In genomic region chr19:18557474-18558201, GRCh38 we compare ENCODE assay signal across 8 cellular contexts. TPM values are rescaled to one million over a fixed set of nuclear protein-coding genes. Genes with fewer than 3 reads are reported as not detected.
A peak's percentile ranks its signal among the peaks of the same experiment; 100 is the strongest.
DNase-seq lines count a peak whose midpoint lies in the region; ATAC-seq, FAIRE-seq and TF ChIP-seq lines count a peak whose summit lies in the region.

Gene KXD1, plus strand, starts transcription at chr19:18557870. Its CDS starts 4,187 bp downstream, at chr19:18562057.

- H3K4me1 ChIP-seq in OCI-LY3 (ENCODE audit: low read length) (peaks cover 17% of the 10 kb centered on the region), endothelial cell of umbilical vein (ENCODE audit: control insufficient read depth, extremely low read depth, insufficient read depth, low read length) (peaks cover 28% of the 10 kb centered on the region)

- TF ChIP-seq CTCF in Calu3 (IDR thresholded peaks at IDR 0.05; ENCODE audit: unreplicated experiment) (no peak), OCI-LY3 (IDR thresholded peaks at IDR 0.05; ENCODE audit: low read depth, low read length) (no peak), endothelial cell of umbilical vein (IDR thresholded peaks at IDR 0.05; ENCODE audit: extremely low read depth in 1 of 2, insufficient read depth in 1 of 2, low read depth in 1 of 2, low read length in 2 of 2) (no peak)

- peak; percentile 81 for ATAC-seq in GM21447 (IDR thresholded peaks at IDR 0.05; ENCODE audit: unreplicated experiment)

- H3K27me3 Mint-ChIP-seq in Calu3 (ENCODE audit: unreplicated experiment): no peaks in the 10 kb centered on the region

- no peaks in the 10 kb centered on the region for H3K9me1 ChIP-seq in endothelial cell of umbilical vein (replicated peaks; ENCODE audit: control insufficient read depth, extremely low read depth, insufficient read depth, low read length)

- CTCF ChIA-PET in Calu3 (lab: Charles Lee) (no interaction called here), endothelial cell of umbilical vein (lab: Charles Lee) (interaction anchor here (0.9 to 2.0 kb wide), 9 partner anchors 14 to 115 kb away, joined by 3 to 12 read pairs (median 7); partner anchors contain the start of genes ELL, FKBP8 and UBA52)

- H3K9me3 ChIP-seq in OCI-LY3 (ENCODE audit: insufficient read depth, low read length): no peaks in the 10 kb centered on the region
- H3K9me3 ChIP-seq in endothelial cell of umbilical vein (replicated peaks; ENCODE audit: control insufficient read depth, insufficient read depth, low read length): no peaks in the 10 kb centered on the region

- intact Hi-C loops in Calu3 (cut with micrococcal nuclease; ENCODE audit: unreplicated experiment): no loop called here
- intact Hi-C loops in endothelial cell of umbilical vein (cut with micrococcal nuclease): loop anchor here (1.0 kb wide), 2 partner anchors 14 to 35 kb away; partner anchors contain the start of genes ELL and UBA52

- no TSS peak for BruUV-seq in Calu3 (replicated peaks; lab: Mats Ljungman, UMichigan)
- no TSS peak for BruUV-seq in endothelial cell of umbilical vein (replicated peaks; lab: Mats Ljungman, UMichigan)

- no peak within 1 kb of the TSS for H2AFZ ChIP-seq in OCI-LY3 (ENCODE audit: low read depth, low read length)
- H2AFZ ChIP-seq in endothelial cell of umbilical vein (ENCODE audit: low read depth, low read length): peak within 1 kb of the TSS; percentile 30

- DNase-seq in Calu3 (peak; percentile 88), HuH-7 (ENCODE audit: low spot score) (peak; percentile 95), endothelial cell of umbilical vein (ENCODE audit: low read depth, low spot score) (peak; percentile 98), midbrain (lab: John Stamatoyannopoulos, UW) (peak; percentile 96)
- peak; percentile 97 for DNase-seq in activated CD8-positive, alpha-beta memory T cell treated with anti-CD3 and anti-CD28 coated beads, Interleukin-2, amount 50 U/mL, for 48 hours
- peak; percentile 95 to 96 for DNase-seq in stimulated activated CD8-positive, alpha-beta memory T cell treated with anti-CD3 and anti-CD28 coated beads, Interleukin-2, amount 100 ng/mL, for 1 hour (ENCODE audit: low read depth in 2 of 2)

- H3K9ac ChIP-seq in OCI-LY3 (ENCODE audit: low read length) (peak within 1 kb of the TSS; percentile 96), endothelial cell of umbilical vein (replicated peaks; ENCODE audit: extremely low read depth, insufficient read depth, low read length) (peak within 1 kb of the TSS; percentile 89)

- H3K4me3 ChIP-seq in OCI-LY3 (ENCODE audit: low read length): peak within 1 kb of the TSS; percentile 89
- peak within 1 kb of the TSS; percentile 56 to 90 (median 81) for H3K4me3 ChIP-seq in endothelial cell of umbilical vein (replicated peaks in 1 of 3; ENCODE audit: insufficient read depth in 1 of 3, low read depth in 1 of 3, low read length in 3 of 3)

- peak within 1 kb of the TSS; percentile 81 for H3K4me3 Mint-ChIP-seq in Calu3 (ENCODE audit: low read depth, unreplicated experiment)

- FAIRE-seq in endothelial cell of umbilical vein (lab: Jason Lieb, UNC): peak; percentile 98

- TF ChIP-seq POLR2A in endothelial cell of umbilical vein (IDR thresholded peaks at IDR 0.05; ENCODE audit: low read depth, low read length): peak; percentile 66

- dilution Hi-C loops in endothelial cell of umbilical vein (cut with MboI; ENCODE audit: extremely low pct_ligation_motif_present, low sequenced_read_pairs): no loop called here

- peaks cover 24% of the 10 kb centered on the region for H3K36me3 Mint-ChIP-seq in Calu3 (ENCODE audit: insufficient read depth, unreplicated experiment)

- H3K79me2 ChIP-seq in OCI-LY3 (ENCODE audit: low read length): peaks cover 37% of the 10 kb centered on the region
- peaks cover 27% of the 10 kb centered on the region for H3K79me2 ChIP-seq in endothelial cell of umbilical vein (ENCODE audit: control insufficient read depth, insufficient read depth, low read length)

- H4K20me1 ChIP-seq in OCI-LY3 (ENCODE audit: insufficient read depth, low read length): no peaks in the 10 kb centered on the region
- H4K20me1 ChIP-seq in endothelial cell of umbilical vein (replicated peaks; ENCODE audit: control insufficient read depth, extremely low read depth, insufficient read depth, low read length): no peaks in the 10 kb centered on the region

- H3K27ac ChIP-seq in OCI-LY3 (ENCODE audit: low read length) (peak within 1 kb of the TSS; percentile 73), endothelial cell of umbilical vein (ENCODE audit: insufficient read depth, low read depth, low read length) (peak within 1 kb of the TSS; percentile 84)

- H3K27me3 ChIP-seq in OCI-LY3 (ENCODE audit: low read depth, low read length) (no peaks in the 10 kb centered on the region), endothelial cell of umbilical vein (ENCODE audit: control insufficient read depth in 2 of 2, insufficient read depth in 2 of 2, low read length in 2 of 2) (no peaks in the 10 kb centered on the region)

- H3K4me1 Mint-ChIP-seq in Calu3 (ENCODE audit: low read depth, unreplicated experiment): peaks cover 8% of the 10 kb centered on the region

- peaks cover 9% of the 10 kb centered on the region for H3K36me3 ChIP-seq in OCI-LY3 (replicated peaks; ENCODE audit: low read depth, low read length)
- H3K36me3 ChIP-seq in endothelial cell of umbilical vein (ENCODE audit: control insufficient read depth in 2 of 2, extremely low read depth in 1 of 2, insufficient read depth in 2 of 2, low read length in 2 of 2): no peaks in the 10 kb centered on the region

- H3K27ac Mint-ChIP-seq in Calu3 (ENCODE audit: unreplicated experiment): peak within 1 kb of the TSS; percentile 87

- POLR2A ChIA-PET in endothelial cell of umbilical vein (lab: Charles Lee): interaction anchor here (0.6 to 1.8 kb wide), 5 partner anchors 14 to 306 kb away, joined by 3 to 9 read pairs (median 4); partner anchors contain the start of genes ELL and UBA52

- peak within 1 kb of the TSS; percentile 85 for H3K4me2 ChIP-seq in OCI-LY3 (ENCODE audit: low read length)
- H3K4me2 ChIP-seq in endothelial cell of umbilical vein (ENCODE audit: insufficient read depth, low read length): peak within 1 kb of the TSS; percentile 91

- no peaks in the 10 kb centered on the region for H3K9me3 Mint-ChIP-seq in Calu3 (ENCODE audit: low read depth, unreplicated experiment)

TF ChIP-seq in endothelial cell of umbilical vein, 7 proteins besides CTCF, POLR2A, EP300 and RAD21:
- no peak for TF ChIP-seq FOS (IDR thresholded peaks at IDR 0.05; ENCODE audit: borderline replicate concordance, insufficient read depth, low read length)
- TF ChIP-seq JUN (IDR thresholded peaks at IDR 0.05; ENCODE audit: borderline replicate concordance, insufficient read depth, insufficient read length, low read depth): no peak
- peak; percentile 91 for TF ChIP-seq POLR2AphosphoS5 (IDR thresholded peaks at IDR 0.05; ENCODE audit: insufficient read depth, low read depth, low read length)

RNA-seq across cellular contexts. Expression of gene KXD1, which starts in this region (rescaled TPM):
- total RNA-seq in Calu3 (2022): 61.0 and 61.5 TPM in 2 replicates
- total RNA-seq in endothelial cell of umbilical vein: 127 and 134 TPM in 2 replicates
- 186 and 236 TPM in 2 replicates for polyA plus RNA-seq in endothelial cell of umbilical vein
- 181 and 184 TPM in 2 replicates for polyA plus RNA-seq in endothelial cell of umbilical vein (2011; cell fraction: cytosol; rRNA removed)
- polyA plus RNA-seq in endothelial cell of umbilical vein (2011; cell fraction: nucleus; rRNA removed): 119 and 122 TPM in 2 replicates
- polyA plus RNA-seq in endothelial cell of umbilical vein (2012): 121 and 147 TPM in 2 replicates
- 136 and 138 TPM in 2 replicates for polyA minus RNA-seq in endothelial cell of umbilical vein
- polyA minus RNA-seq in endothelial cell of umbilical vein (2011; cell fraction: cytosol; rRNA and poly(A)+ RNA removed): 54.0 TPM
- 24.3 and 32.2 TPM in 2 replicates for polyA minus RNA-seq in endothelial cell of umbilical vein (2011; cell fraction: nucleus; rRNA and poly(A)+ RNA removed)

Comparison
In these comparisons a context has a peak if more than half of its experiments do, and no peak if none do; other contexts are left out.
1. Peak in every context shown above with its lines: DNase-seq, ATAC-seq, H3K4me3 ChIP-seq and H3K27ac ChIP-seq.